Comparison of ENCODE assay signal across 1 cellular context in genomic region chr6:15948930-15949900, GRCh38.
TF ChIP-seq lines count a peak whose summit lies in the region.

No MANE protein-coding gene starts in this region.

TF ChIP-seq in HEK293, 187 proteins besides CTCF, POLR2A, EP300 and RAD21 (continued from another document):
- TF ChIP-seq GLI2 (tag by site-specific recombination; IDR thresholded peaks at IDR 0.05; ENCODE audit: borderline replicate concordance, low read depth) (peak; percentile 89; the same call in 1 of the 2 replicates), BCL6B (tag by site-specific recombination; IDR thresholded peaks at IDR 0.05) (peak; percentile 68), ZNF449 (tag by site-specific recombination; IDR thresholded peaks at IDR 0.05) (peak; percentile 94)
